2 cellular contexts compared by ENCODE assay signal in the genomic region with DNA sequence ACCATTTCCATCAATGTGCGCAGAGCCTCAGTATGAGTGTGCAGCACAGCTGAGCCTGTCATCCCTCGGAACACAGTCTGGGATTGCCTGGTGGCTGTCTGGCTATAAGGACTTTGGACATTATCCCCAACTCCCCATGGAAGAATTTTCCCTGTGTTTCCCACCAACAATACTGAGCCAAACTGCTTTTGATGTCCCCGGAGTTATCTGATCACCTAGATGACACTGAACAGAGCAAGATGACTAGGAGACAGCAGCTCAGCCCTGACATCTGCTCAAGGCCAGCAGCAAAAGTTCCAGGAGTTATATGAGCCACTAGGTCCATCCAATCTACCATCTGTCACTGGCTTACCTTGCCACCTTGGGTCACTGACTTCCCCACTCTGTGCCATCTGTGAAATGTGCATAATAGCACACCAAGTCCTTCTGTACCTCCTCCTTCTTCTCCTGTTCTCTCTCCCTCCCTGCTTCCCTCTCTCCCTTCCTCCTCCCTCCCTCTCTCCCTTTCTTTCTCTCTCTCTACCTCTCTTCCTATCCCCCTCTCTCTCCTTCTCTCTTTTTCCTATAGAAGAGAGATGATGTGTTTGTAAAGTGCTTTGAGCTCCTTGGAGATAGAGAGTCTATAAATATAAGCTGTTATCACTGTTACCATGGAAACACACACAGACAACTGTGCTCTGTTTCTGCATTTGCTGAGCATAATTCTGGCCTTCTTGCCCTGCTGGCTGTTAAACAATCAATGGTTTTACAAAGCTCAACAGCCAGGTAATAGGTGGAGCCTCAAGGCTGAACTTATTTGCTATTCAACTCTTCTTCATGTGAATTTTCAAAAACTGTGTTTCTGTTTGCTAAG.
TF ChIP-seq lines count a peak whose summit lies in the region.

No MANE protein-coding gene starts in this region.

TF ChIP-seq in HEK293, 187 proteins besides CTCF, POLR2A, EP300 and RAD21 (continued from another document):
- TF ChIP-seq, protein P1, sequence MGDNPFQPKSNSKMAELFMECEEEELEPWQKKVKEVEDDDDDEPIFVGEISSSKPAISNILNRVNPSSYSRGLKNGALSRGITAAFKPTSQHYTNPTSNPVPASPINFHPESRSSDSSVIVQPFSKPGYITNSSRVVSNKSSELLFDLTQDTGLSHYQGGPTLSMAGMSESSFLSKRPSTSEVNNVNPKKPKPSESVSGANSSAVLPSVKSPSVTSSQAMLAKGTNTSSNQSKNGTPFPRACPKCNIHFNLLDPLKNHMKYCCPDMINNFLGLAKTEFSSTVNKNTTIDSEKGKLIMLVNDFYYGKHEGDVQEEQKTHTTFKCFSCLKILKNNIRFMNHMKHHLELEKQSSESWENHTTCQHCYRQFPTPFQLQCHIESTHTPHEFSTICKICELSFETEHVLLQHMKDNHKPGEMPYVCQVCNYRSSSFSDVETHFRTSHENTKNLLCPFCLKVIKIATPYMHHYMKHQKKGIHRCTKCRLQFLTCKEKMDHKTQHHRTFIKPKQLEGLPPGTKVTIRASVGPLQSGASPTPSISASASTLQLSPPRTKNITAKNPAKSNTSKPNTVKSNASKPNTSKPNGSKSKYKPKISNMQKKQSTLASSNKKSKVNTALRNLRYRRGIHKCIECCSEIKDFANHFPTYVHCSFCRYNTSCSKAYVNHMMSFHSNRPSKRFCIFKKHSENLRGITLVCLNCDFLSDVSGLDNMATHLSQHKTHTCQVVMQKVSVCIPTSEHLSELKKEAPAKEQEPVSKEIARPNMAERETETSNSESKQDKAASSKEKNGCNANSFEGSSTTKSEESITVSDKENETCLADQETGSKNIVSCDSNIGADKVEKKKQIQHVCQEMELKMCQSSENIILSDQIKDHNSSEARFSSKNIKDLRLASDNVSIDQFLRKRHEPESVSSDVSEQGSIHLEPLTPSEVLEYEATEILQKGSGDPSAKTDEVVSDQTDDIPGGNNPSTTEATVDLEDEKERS (tag by site-specific recombination; IDR thresholded peaks at IDR 0.05), result no peak
- TF ChIP-seq ZNF596 (tag by site-specific recombination; IDR thresholded peaks at IDR 0.05), result 0 out of 2 replicates have a peak, but pooled peaks have one; percentile 44
- TF ChIP-seq ZNF426 (tag by site-specific recombination; IDR thresholded peaks at IDR 0.05), result no peak
- no peak for TF ChIP-seq MZF1 (tag by site-specific recombination; IDR thresholded peaks at IDR 0.05; ENCODE audit: borderline replicate concordance)
- no peak for TF ChIP-seq HOXD13 (CRISPR knock-in tag; IDR thresholded peaks at IDR 0.05; ENCODE audit: borderline replicate concordance)
- no peak for TF ChIP-seq ZNF521 (tag by site-specific recombination; IDR thresholded peaks at IDR 0.05)
- TF ChIP-seq ZNF549 (tag by site-specific recombination; IDR thresholded peaks at IDR 0.05), result no peak
- TF ChIP-seq, protein P2, sequence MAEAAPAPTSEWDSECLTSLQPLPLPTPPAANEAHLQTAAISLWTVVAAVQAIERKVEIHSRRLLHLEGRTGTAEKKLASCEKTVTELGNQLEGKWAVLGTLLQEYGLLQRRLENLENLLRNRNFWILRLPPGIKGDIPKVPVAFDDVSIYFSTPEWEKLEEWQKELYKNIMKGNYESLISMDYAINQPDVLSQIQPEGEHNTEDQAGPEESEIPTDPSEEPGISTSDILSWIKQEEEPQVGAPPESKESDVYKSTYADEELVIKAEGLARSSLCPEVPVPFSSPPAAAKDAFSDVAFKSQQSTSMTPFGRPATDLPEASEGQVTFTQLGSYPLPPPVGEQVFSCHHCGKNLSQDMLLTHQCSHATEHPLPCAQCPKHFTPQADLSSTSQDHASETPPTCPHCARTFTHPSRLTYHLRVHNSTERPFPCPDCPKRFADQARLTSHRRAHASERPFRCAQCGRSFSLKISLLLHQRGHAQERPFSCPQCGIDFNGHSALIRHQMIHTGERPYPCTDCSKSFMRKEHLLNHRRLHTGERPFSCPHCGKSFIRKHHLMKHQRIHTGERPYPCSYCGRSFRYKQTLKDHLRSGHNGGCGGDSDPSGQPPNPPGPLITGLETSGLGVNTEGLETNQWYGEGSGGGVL (tag by site-specific recombination; IDR thresholded peaks at IDR 0.05), result peak; percentile 71
- no peak for TF ChIP-seq ZNF785 (tag by site-specific recombination; IDR thresholded peaks at IDR 0.05)

TF ChIP-seq in neural cell, 6 proteins besides CTCF, POLR2A, EP300 and RAD21 (continued from another document):
- TF ChIP-seq, protein P3, sequence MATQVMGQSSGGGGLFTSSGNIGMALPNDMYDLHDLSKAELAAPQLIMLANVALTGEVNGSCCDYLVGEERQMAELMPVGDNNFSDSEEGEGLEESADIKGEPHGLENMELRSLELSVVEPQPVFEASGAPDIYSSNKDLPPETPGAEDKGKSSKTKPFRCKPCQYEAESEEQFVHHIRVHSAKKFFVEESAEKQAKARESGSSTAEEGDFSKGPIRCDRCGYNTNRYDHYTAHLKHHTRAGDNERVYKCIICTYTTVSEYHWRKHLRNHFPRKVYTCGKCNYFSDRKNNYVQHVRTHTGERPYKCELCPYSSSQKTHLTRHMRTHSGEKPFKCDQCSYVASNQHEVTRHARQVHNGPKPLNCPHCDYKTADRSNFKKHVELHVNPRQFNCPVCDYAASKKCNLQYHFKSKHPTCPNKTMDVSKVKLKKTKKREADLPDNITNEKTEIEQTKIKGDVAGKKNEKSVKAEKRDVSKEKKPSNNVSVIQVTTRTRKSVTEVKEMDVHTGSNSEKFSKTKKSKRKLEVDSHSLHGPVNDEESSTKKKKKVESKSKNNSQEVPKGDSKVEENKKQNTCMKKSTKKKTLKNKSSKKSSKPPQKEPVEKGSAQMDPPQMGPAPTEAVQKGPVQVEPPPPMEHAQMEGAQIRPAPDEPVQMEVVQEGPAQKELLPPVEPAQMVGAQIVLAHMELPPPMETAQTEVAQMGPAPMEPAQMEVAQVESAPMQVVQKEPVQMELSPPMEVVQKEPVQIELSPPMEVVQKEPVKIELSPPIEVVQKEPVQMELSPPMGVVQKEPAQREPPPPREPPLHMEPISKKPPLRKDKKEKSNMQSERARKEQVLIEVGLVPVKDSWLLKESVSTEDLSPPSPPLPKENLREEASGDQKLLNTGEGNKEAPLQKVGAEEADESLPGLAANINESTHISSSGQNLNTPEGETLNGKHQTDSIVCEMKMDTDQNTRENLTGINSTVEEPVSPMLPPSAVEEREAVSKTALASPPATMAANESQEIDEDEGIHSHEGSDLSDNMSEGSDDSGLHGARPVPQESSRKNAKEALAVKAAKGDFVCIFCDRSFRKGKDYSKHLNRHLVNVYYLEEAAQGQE (IDR thresholded peaks at IDR 0.05; ENCODE audit: borderline replicate concordance), result no peak
- TF ChIP-seq TAF1 (IDR thresholded peaks at IDR 0.05; ENCODE audit: low read depth), result no peak
- no peak for TF ChIP-seq EZH2 (IDR thresholded peaks at IDR 0.05; ENCODE audit: borderline replicate concordance, insufficient read depth, low read length, poor library complexity, severe bottlenecking)
- no peak for TF ChIP-seq MXI1 (conservative IDR thresholded peaks at IDR 0.05; ENCODE audit: poor library complexity, severe bottlenecking)
TF ChIP-seq in neural cell: peak in this region for 2.
